3 cellular contexts compared by ENCODE assay signal in the genomic region with DNA sequence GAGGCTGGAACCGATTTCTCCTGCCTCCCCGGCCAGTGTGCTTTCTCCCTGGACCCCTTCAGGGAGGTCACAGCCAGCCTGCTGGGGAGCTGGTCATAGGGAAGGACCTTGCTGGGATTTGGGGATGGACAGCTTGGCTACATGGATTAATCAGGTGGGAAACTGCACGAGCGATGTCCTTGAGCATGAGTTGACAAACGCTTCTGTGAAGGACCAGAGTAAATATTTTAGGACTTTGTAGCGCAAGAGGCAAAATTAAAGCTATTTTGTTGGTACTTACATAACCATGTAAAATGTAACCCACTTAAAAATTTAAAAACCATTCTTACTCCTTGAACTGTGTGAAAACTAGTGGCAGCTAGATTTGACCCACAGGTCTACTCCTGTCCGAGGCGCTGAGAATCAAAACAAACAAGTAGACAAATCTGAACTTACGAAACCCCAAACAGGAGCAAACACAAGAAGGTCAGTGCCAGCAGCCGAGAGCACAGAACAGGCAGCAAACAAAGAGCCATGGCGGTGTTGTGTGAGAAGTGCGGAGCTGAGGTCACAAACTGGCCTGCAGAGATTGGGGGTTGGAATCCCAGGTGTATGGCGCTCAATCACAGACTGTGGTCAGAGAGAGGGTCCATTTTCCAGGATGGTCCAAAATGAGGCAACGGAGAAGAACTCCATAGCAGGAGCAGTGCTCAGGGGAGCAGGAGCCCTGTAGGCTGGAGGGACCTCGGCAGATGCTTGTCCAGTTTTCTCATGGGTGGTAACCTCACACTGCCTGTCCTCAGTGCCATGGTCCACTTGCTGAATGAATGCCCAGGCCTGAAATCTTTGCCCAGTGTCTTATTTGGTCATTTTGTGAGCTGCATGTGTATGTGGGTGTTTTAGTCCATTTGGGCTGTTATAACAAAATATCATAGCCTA.
TF ChIP-seq lines count a peak whose summit lies in the region.

No MANE protein-coding gene starts in this region.

TF ChIP-seq in GM23338, 12 proteins besides CTCF, POLR2A, EP300 and RAD21:
- TF ChIP-seq, protein P1, sequence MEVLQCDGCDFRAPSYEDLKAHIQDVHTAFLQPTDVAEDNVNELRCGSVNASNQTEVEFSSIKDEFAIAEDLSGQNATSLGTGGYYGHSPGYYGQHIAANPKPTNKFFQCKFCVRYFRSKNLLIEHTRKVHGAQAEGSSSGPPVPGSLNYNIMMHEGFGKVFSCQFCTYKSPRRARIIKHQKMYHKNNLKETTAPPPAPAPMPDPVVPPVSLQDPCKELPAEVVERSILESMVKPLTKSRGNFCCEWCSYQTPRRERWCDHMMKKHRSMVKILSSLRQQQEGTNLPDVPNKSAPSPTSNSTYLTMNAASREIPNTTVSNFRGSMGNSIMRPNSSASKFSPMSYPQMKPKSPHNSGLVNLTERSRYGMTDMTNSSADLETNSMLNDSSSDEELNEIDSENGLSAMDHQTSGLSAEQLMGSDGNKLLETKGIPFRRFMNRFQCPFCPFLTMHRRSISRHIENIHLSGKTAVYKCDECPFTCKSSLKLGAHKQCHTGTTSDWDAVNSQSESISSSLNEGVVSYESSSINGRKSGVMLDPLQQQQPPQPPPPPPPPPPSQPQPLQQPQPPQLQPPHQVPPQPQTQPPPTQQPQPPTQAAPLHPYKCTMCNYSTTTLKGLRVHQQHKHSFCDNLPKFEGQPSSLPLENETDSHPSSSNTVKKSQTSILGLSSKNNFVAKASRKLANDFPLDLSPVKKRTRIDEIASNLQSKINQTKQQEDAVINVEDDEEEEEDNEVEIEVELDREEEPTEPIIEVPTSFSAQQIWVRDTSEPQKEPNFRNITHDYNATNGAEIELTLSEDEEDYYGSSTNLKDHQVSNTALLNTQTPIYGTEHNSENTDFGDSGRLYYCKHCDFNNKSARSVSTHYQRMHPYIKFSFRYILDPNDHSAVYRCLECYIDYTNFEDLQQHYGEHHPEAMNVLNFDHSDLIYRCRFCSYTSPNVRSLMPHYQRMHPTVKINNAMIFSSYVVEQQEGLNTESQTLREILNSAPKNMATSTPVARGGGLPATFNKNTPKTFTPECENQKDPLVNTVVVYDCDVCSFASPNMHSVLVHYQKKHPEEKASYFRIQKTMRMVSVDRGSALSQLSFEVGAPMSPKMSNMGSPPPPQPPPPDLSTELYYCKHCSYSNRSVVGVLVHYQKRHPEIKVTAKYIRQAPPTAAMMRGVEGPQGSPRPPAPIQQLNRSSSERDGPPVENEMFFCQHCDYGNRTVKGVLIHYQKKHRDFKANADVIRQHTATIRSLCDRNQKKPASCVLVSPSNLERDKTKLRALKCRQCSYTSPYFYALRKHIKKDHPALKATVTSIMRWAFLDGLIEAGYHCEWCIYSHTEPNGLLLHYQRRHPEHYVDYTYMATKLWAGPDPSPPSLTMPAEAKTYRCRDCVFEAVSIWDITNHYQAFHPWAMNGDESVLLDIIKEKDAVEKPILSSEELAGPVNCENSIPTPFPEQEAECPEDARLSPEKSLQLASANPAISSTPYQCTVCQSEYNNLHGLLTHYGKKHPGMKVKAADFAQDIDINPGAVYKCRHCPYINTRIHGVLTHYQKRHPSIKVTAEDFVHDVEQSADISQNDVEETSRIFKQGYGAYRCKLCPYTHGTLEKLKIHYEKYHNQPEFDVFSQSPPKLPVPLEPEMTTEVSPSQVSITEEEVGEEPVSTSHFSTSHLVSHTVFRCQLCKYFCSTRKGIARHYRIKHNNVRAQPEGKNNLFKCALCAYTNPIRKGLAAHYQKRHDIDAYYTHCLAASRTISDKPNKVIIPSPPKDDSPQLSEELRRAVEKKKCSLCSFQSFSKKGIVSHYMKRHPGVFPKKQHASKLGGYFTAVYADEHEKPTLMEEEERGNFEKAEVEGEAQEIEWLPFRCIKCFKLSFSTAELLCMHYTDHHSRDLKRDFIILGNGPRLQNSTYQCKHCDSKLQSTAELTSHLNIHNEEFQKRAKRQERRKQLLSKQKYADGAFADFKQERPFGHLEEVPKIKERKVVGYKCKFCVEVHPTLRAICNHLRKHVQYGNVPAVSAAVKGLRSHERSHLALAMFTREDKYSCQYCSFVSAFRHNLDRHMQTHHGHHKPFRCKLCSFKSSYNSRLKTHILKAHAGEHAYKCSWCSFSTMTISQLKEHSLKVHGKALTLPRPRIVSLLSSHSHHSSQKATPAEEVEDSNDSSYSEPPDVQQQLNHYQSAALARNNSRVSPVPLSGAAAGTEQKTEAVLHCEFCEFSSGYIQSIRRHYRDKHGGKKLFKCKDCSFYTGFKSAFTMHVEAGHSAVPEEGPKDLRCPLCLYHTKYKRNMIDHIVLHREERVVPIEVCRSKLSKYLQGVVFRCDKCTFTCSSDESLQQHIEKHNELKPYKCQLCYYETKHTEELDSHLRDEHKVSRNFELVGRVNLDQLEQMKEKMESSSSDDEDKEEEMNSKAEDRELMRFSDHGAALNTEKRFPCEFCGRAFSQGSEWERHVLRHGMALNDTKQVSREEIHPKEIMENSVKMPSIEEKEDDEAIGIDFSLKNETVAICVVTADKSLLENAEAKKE (CRISPR knock-in tag; IDR thresholded peaks at IDR 0.05), result no peak

TF ChIP-seq in HepG2, 621 proteins besides CTCF, POLR2A, EP300 and RAD21 (continues in another document):
- TF ChIP-seq FOSL2 (CRISPR knock-in tag; IDR thresholded peaks at IDR 0.05) (0 out of 2 replicates have a peak, but pooled peaks have one; percentile 9), MTA1 (CRISPR knock-in tag; IDR thresholded peaks at IDR 0.05; ENCODE audit: borderline replicate concordance) (no peak; the same call in 1 of the 2 replicates), SAP130 (CRISPR knock-in tag; IDR thresholded peaks at IDR 0.05; ENCODE audit: low read depth) (peak; percentile 56), ZNF841 (CRISPR knock-in tag; IDR thresholded peaks at IDR 0.05; ENCODE audit: borderline replicate concordance) (no peak), NCOA5 (CRISPR knock-in tag; IDR thresholded peaks at IDR 0.05) (no peak), ZNF367 (CRISPR knock-in tag; IDR thresholded peaks at IDR 0.05; ENCODE audit: borderline replicate concordance) (no peak), REPIN1 (CRISPR knock-in tag; IDR thresholded peaks at IDR 0.05; ENCODE audit: borderline replicate concordance, low read depth) (0 out of 2 replicates have a peak, but pooled peaks have one; percentile 41), ERF (CRISPR knock-in tag; IDR thresholded peaks at IDR 0.05) (0 out of 2 replicates have a peak, but pooled peaks have one; percentile 28), SIX4 (CRISPR knock-in tag; IDR thresholded peaks at IDR 0.05) (no peak), ZNF839 (CRISPR knock-in tag; IDR thresholded peaks at IDR 0.05; ENCODE audit: borderline replicate concordance) (no peak), FOXA1 (IDR thresholded peaks at IDR 0.05) (no peak), FOXA1 (CRISPR knock-in tag; IDR thresholded peaks at IDR 0.05) (peak; percentile 46; the same call in 1 of the 2 replicates), ADNP (CRISPR knock-in tag; IDR thresholded peaks at IDR 0.05) (no peak), ZNF331 (CRISPR knock-in tag; IDR thresholded peaks at IDR 0.05) (peak; percentile 58; the same call in 1 of the 2 replicates), ZNF441 (CRISPR knock-in tag; IDR thresholded peaks at IDR 0.05; ENCODE audit: borderline replicate concordance) (0 out of 2 replicates have a peak, but pooled peaks have one; percentile 19), GABPB1 (CRISPR knock-in tag; IDR thresholded peaks at IDR 0.05) (0 out of 2 replicates have a peak, but pooled peaks have one; percentile 16), SOX13 (IDR thresholded peaks at IDR 0.05) (no peak; the same call in 1 of the 2 replicates), SOX13 (CRISPR knock-in tag; conservative IDR thresholded peaks at IDR 0.05 in 1 of 2, IDR thresholded peaks at IDR 0.05 in 1 of 2) (peak in 1 of 2 experiments; percentile 72; a peak in 2 of 4 replicates), ZMYM3 (CRISPR knock-in tag; IDR thresholded peaks at IDR 0.05) (peak; percentile 28; the same call in 1 of the 2 replicates), STAT5B (CRISPR knock-in tag; IDR thresholded peaks at IDR 0.05) (no peak)
- TF ChIP-seq, protein P2, sequence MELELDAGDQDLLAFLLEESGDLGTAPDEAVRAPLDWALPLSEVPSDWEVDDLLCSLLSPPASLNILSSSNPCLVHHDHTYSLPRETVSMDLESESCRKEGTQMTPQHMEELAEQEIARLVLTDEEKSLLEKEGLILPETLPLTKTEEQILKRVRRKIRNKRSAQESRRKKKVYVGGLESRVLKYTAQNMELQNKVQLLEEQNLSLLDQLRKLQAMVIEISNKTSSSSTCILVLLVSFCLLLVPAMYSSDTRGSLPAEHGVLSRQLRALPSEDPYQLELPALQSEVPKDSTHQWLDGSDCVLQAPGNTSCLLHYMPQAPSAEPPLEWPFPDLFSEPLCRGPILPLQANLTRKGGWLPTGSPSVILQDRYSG (CRISPR knock-in tag; IDR thresholded peaks at IDR 0.05), result no peak
- TF ChIP-seq, protein P3, sequence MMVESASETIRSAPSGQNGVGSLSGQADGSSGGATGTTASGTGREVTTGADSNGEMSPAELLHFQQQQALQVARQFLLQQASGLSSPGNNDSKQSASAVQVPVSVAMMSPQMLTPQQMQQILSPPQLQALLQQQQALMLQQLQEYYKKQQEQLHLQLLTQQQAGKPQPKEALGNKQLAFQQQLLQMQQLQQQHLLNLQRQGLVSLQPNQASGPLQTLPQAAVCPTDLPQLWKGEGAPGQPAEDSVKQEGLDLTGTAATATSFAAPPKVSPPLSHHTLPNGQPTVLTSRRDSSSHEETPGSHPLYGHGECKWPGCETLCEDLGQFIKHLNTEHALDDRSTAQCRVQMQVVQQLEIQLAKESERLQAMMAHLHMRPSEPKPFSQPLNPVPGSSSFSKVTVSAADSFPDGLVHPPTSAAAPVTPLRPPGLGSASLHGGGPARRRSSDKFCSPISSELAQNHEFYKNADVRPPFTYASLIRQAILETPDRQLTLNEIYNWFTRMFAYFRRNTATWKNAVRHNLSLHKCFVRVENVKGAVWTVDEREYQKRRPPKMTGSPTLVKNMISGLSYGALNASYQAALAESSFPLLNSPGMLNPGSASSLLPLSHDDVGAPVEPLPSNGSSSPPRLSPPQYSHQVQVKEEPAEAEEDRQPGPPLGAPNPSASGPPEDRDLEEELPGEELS (CRISPR knock-in tag; IDR thresholded peaks at IDR 0.05), result peak; percentile 84

TF ChIP-seq in GM12891, 5 proteins besides CTCF, POLR2A, EP300 and RAD21:
- TF ChIP-seq POLR2AphosphoS5 (IDR thresholded peaks at IDR 0.05; ENCODE audit: low read depth, low read length), result no peak
- no peak for TF ChIP-seq PAX5 (IDR thresholded peaks at IDR 0.05; ENCODE audit: insufficient read depth, low read length, severe bottlenecking)
